Comparison of ENCODE assay signal across 1 cellular context in genomic region chr16:24915019-24915418, GRCh38.
TF ChIP-seq lines count a peak whose summit lies in the region.

No MANE protein-coding gene starts in this region.

TF ChIP-seq in H1, 55 proteins besides CTCF, POLR2A, EP300 and RAD21 (continued from another document):
- TF ChIP-seq FOSL1 (IDR thresholded peaks at IDR 0.05; ENCODE audit: insufficient read depth, low read depth, low read length) (no peak), USF2 (IDR thresholded peaks at IDR 0.05; ENCODE audit: low read length) (no peak), KDM4A (IDR thresholded peaks at IDR 0.05; ENCODE audit: low read depth, low read length, severe bottlenecking) (no peak), CBX5 (IDR thresholded peaks at IDR 0.05; ENCODE audit: low read depth, low read length) (no peak)
